1 cellular context compared by ENCODE assay signal in genomic region chr7:7491044-7491443, GRCh38.
A peak's percentile ranks its signal among the peaks of the same experiment; 100 is the strongest.
TF ChIP-seq lines count a peak whose summit lies in the region.

No MANE protein-coding gene starts in this region.

TF ChIP-seq in IMR-90, 13 proteins besides CTCF, POLR2A, EP300 and RAD21:
- TF ChIP-seq BHLHE40 (IDR thresholded peaks at IDR 0.05; ENCODE audit: low read depth, low read length) = no peak
- no peak for TF ChIP-seq FOS (IDR thresholded peaks at IDR 0.05; ENCODE audit: low read depth, low read length)
- no peak for TF ChIP-seq MXI1 (IDR thresholded peaks at IDR 0.05; ENCODE audit: borderline replicate concordance, low read depth, low read length)
- no peak for TF ChIP-seq SMC3 (IDR thresholded peaks at IDR 0.05; ENCODE audit: low read depth, low read length)
- no peak for TF ChIP-seq NFE2L2 (IDR thresholded peaks at IDR 0.05; ENCODE audit: low read depth, low read length)
- 0 out of 2 replicates have a peak, but pooled peaks have one; percentile 31 for TF ChIP-seq USF2 (IDR thresholded peaks at IDR 0.05; ENCODE audit: low read depth, low read length)
